Comparison of ENCODE assay signal across 1 cellular context in genomic region chr2:177164584-177165052, GRCh38.
TF ChIP-seq lines count a peak whose summit lies in the region.

No MANE protein-coding gene starts in this region.

TF ChIP-seq in K562, 482 proteins besides CTCF, POLR2A, EP300 and RAD21 (continued from another document and continues in another):
- 0 out of 4 replicates have a peak, but pooled peaks of 1 of the 2 experiments have one; percentile 19 for TF ChIP-seq ZMIZ1 (IDR thresholded peaks at IDR 0.05; ENCODE audit: low read depth in 2 of 2, low read length in 2 of 2)
- TF ChIP-seq ZFP1 (CRISPR knock-in tag; IDR thresholded peaks at IDR 0.05): peak; percentile 38; the same call in 1 of the 2 replicates
- TF ChIP-seq SAFB (IDR thresholded peaks at IDR 0.05; ENCODE audit: borderline replicate concordance, low read depth, low read length): no peak
- no peak for TF ChIP-seq ZNF445 (CRISPR knock-in tag; IDR thresholded peaks at IDR 0.05; ENCODE audit: low read depth)
- peak; percentile 37 to 43; a peak in 2 of 4 replicates for TF ChIP-seq MNT (conservative IDR thresholded peaks at IDR 0.05)
- peak; percentile 100 for TF ChIP-seq CEBPB (tag; IDR thresholded peaks at IDR 0.05)
- TF ChIP-seq ZNF583 (CRISPR knock-in tag; IDR thresholded peaks at IDR 0.05): 0 out of 2 replicates have a peak, but pooled peaks have one; percentile 12
- 0 out of 2 replicates have a peak, but pooled peaks have one; percentile 47 for TF ChIP-seq XRCC5 (IDR thresholded peaks at IDR 0.05; ENCODE audit: low read depth, low read length)
- TF ChIP-seq ZNF584 (CRISPR knock-in tag; IDR thresholded peaks at IDR 0.05; ENCODE audit: low read depth): peak; percentile 54; the same call in 1 of the 2 replicates
- TF ChIP-seq TEAD1 (CRISPR knock-in tag; IDR thresholded peaks at IDR 0.05): peak in 1 of 2 experiments; percentile 44; a peak in 1 of 4 replicates
- peak; percentile 85 for TF ChIP-seq SMARCA4 (IDR thresholded peaks at IDR 0.05)
- TF ChIP-seq ESRRA (IDR thresholded peaks at IDR 0.05; ENCODE audit: borderline replicate concordance, low read depth): 0 out of 2 replicates have a peak, but pooled peaks have one; percentile 22
- no peak for TF ChIP-seq TFE3 (CRISPR knock-in tag; IDR thresholded peaks at IDR 0.05)
- no peak for TF ChIP-seq PPARD (CRISPR knock-in tag; IDR thresholded peaks at IDR 0.05)
- peak in 1 of 2 experiments; percentile 83; a peak in 2 of 4 replicates for TF ChIP-seq ARNT (IDR thresholded peaks at IDR 0.05)
- no peak for TF ChIP-seq SIN3B (IDR thresholded peaks at IDR 0.05; ENCODE audit: low read depth)
- peak; percentile 96 for TF ChIP-seq DACH1 (IDR thresholded peaks at IDR 0.05; ENCODE audit: partially characterized antibody)
- TF ChIP-seq CTBP1 (IDR thresholded peaks at IDR 0.05; ENCODE audit: borderline replicate concordance): peak; percentile 53; the same call in 1 of the 2 replicates
- TF ChIP-seq TAF9B (IDR thresholded peaks at IDR 0.05; ENCODE audit: partially characterized antibody): peak; percentile 49
- TF ChIP-seq AFF1 (IDR thresholded peaks at IDR 0.05; ENCODE audit: low read depth in 1 of 2, partially characterized antibody in 2 of 2): peak in 1 of 2 experiments; percentile 51
- no peak; the same call in 1 of the 2 replicates for TF ChIP-seq ZNF766 (CRISPR knock-in tag; conservative IDR thresholded peaks at IDR 0.05)
- 0 out of 2 replicates have a peak, but pooled peaks have one; percentile 55 for TF ChIP-seq ZNF79 (CRISPR knock-in tag; IDR thresholded peaks at IDR 0.05; ENCODE audit: low read depth)
- TF ChIP-seq MAFG (tag; conservative IDR thresholded peaks at IDR 0.05): peak; percentile 4; the same call in 1 of the 2 replicates
- 0 out of 2 replicates have a peak, but pooled peaks have one; percentile 69 for TF ChIP-seq CAMTA2 (CRISPR knock-in tag; conservative IDR thresholded peaks at IDR 0.05)
- TF ChIP-seq HMGN3 (IDR thresholded peaks at IDR 0.05; ENCODE audit: borderline replicate concordance, extremely low read depth, insufficient read length, low read depth, low read length): no peak
- TF ChIP-seq ZNF24 (IDR thresholded peaks at IDR 0.05): peak; percentile 50; the same call in 1 of the 2 replicates
- no peak for TF ChIP-seq UBTF (IDR thresholded peaks at IDR 0.05; ENCODE audit: borderline replicate concordance in 1 of 2, low read depth in 2 of 2, low read length in 2 of 2)
- TF ChIP-seq RBM39 (optimal IDR thresholded peaks at IDR 0.05; ENCODE audit: low read depth, low read length): peak; percentile 50
- peak; percentile 69 for TF ChIP-seq KLF6 (CRISPR knock-in tag; IDR thresholded peaks at IDR 0.05; ENCODE audit: borderline replicate concordance)
- peak in 1 of 2 experiments; percentile 38; a peak in 1 of 4 replicates for TF ChIP-seq MAZ (CRISPR knock-in tag; conservative IDR thresholded peaks at IDR 0.05 in 1 of 2, IDR thresholded peaks at IDR 0.05 in 1 of 2)
- TF ChIP-seq STAT6 (CRISPR knock-in tag; IDR thresholded peaks at IDR 0.05): no peak
- TF ChIP-seq TCF7 (IDR thresholded peaks at IDR 0.05; ENCODE audit: borderline replicate concordance): 0 out of 2 replicates have a peak, but pooled peaks have one; percentile 24
- TF ChIP-seq ASH1L (IDR thresholded peaks at IDR 0.05; ENCODE audit: borderline replicate concordance, low read depth, partially characterized antibody): no peak
- TF ChIP-seq RCOR1 (IDR thresholded peaks at IDR 0.05; ENCODE audit: borderline replicate concordance in 1 of 2, low read depth in 2 of 2, low read length in 2 of 2): peak; percentile 28 to 82; a peak in 1 of 4 replicates
- TF ChIP-seq ILF3 (IDR thresholded peaks at IDR 0.05; ENCODE audit: borderline replicate concordance): peak; percentile 38; the same call in 1 of the 2 replicates
- TF ChIP-seq SP1 (CRISPR knock-in tag; IDR thresholded peaks at IDR 0.05): peak; percentile 58; the same call in 1 of the 2 replicates
- 0 out of 2 replicates have a peak, but pooled peaks have one; percentile 59 for TF ChIP-seq DPF2 (IDR thresholded peaks at IDR 0.05)
- 0 out of 2 replicates have a peak, but pooled peaks have one; percentile 13 for TF ChIP-seq NR4A1 (CRISPR knock-in tag; IDR thresholded peaks at IDR 0.05)
- no peak for TF ChIP-seq NR4A1 (tag; IDR thresholded peaks at IDR 0.05)
- no peak for TF ChIP-seq PRDM10 (IDR thresholded peaks at IDR 0.05; ENCODE audit: partially characterized antibody)
- TF ChIP-seq SAP30 (IDR thresholded peaks at IDR 0.05; ENCODE audit: borderline replicate concordance, insufficient read depth, low read depth, low read length, poor library complexity, severe bottlenecking): no peak
